13 cellular contexts compared by ENCODE assay signal in genomic region chr3:110419096-110419495, GRCh38.
DNase-seq lines count a peak whose midpoint lies in the region; ATAC-seq and TF ChIP-seq lines count a peak whose summit lies in the region.
"Had no signal": no experiment of that assay in that cellular context is flagged by ENCODE, and none has a peak within 500 bp of the region (broad histone marks: within the 10 kb centered on the region; RNA-seq: fewer than 3 reads in every experiment).

No MANE protein-coding gene starts in this region.

- DNase-seq in H4 (ENCODE audit: low spot score) (peak; percentile 27), PC-3 (peak; percentile 20), erythroblast (lab: John Stamatoyannopoulos, UW) (peak; percentile 3 to 28), DMS 273 treated with DMSO at 0.1 percent for 48 hours (lab: John Stamatoyannopoulos, UW) (no peak), NCI-H1694 (lab: John Stamatoyannopoulos, UW) (no peak), NOMO-1 (lab: John Stamatoyannopoulos, UW; ENCODE audit: unreplicated experiment in 2 of 2) (no peak)
- DNase-seq in T-helper 2 cell treated with Interferon-gamma antibody and Interleukin-4, amounts not matched to agents 5 μg/mL and 100 μg/mL, for 36 hours (ENCODE audit: low spot score) = no peak
- DNase-seq: activated naive CD8-positive, alpha-beta T cell treated with anti-CD3 and anti-CD28 coated beads, Interleukin-2, amount 10 ng/mL, durations not matched to agents 7 days and 5 days; NCI-H1694 treated with DMSO at 0.1 percent for 48 hours; uterus had no signal

- H3K27ac Mint-ChIP-seq in T-helper 2 cell treated with Interferon-gamma antibody and Interleukin-4, amounts not matched to agents 5 μg/mL and 100 μg/mL, for 36 hours = no peak overlapping the region
- H3K27ac Mint-ChIP-seq: activated naive CD8-positive, alpha-beta T cell treated with anti-CD3 and anti-CD28 coated beads, Interleukin-2, amount 10 ng/mL, durations not matched to agents 7 days and 5 days had no signal

- no peak for ATAC-seq in PC-3

- no peaks in the 10 kb centered on the region for H3K9me3 Mint-ChIP-seq in T-helper 2 cell treated with Interferon-gamma antibody and Interleukin-4, amounts not matched to agents 5 μg/mL and 100 μg/mL, for 36 hours
- H3K9me3 Mint-ChIP-seq: activated naive CD8-positive, alpha-beta T cell treated with anti-CD3 and anti-CD28 coated beads, Interleukin-2, amount 10 ng/mL, durations not matched to agents 7 days and 5 days had no signal

- no peaks in the 10 kb centered on the region for H3K36me3 Mint-ChIP-seq in T-helper 2 cell treated with Interferon-gamma antibody and Interleukin-4, amounts not matched to agents 5 μg/mL and 100 μg/mL, for 36 hours (ENCODE audit: low read depth)
- H3K36me3 Mint-ChIP-seq: activated naive CD8-positive, alpha-beta T cell treated with anti-CD3 and anti-CD28 coated beads, Interleukin-2, amount 10 ng/mL, durations not matched to agents 7 days and 5 days had no signal

- no peaks in the 10 kb centered on the region for H4K20me1 ChIP-seq in PC-3 (ENCODE audit: low read length)

- intact Hi-C loops in PC-3 (cut with micrococcal nuclease) = loop anchor here (2.0 kb wide), 1 partner anchor 104 kb away; no protein-coding TSS in a partner anchor

- H3F3A ChIP-seq in PC-3 (ENCODE audit: low read length, unreplicated experiment) = peaks cover 15% of the 10 kb centered on the region

- H3K4me3 ChIP-seq in PC-3 (ENCODE audit: low read length) = no peak overlapping the region
- H3K4me3 ChIP-seq: lung, uterus had no signal

- H3K79me2 ChIP-seq in PC-3 (ENCODE audit: low read length) = no peaks in the 10 kb centered on the region
- H3K79me2 ChIP-seq: parathyroid adenoma had no signal

- no peaks in the 10 kb centered on the region for H3K9me3 ChIP-seq in PC-3 (ENCODE audit: low read length)
- H3K9me3 ChIP-seq: uterus had no signal

- H3K27me3 Mint-ChIP-seq in T-helper 2 cell treated with Interferon-gamma antibody and Interleukin-4, amounts not matched to agents 5 μg/mL and 100 μg/mL, for 36 hours (ENCODE audit: low read depth) = no peaks in the 10 kb centered on the region

- CTCF ChIA-PET in PC-3 (lab: Charles Lee) = no interaction called here

- H3K4me1 Mint-ChIP-seq in T-helper 2 cell treated with Interferon-gamma antibody and Interleukin-4, amounts not matched to agents 5 μg/mL and 100 μg/mL, for 36 hours (ENCODE audit: low read depth) = no peaks in the 10 kb centered on the region
- H3K4me1 Mint-ChIP-seq: activated naive CD8-positive, alpha-beta T cell treated with anti-CD3 and anti-CD28 coated beads, Interleukin-2, amount 10 ng/mL, durations not matched to agents 7 days and 5 days had no signal

- H3K27ac ChIP-seq in 22Rv1 = no peak overlapping the region
- H3K27ac ChIP-seq in PC-3 (ENCODE audit: low read length) = peak overlapping the region; percentile 74
- H3K27ac ChIP-seq: parathyroid adenoma, uterus had no signal

- H3K4me3 Mint-ChIP-seq in T-helper 2 cell treated with Interferon-gamma antibody and Interleukin-4, amounts not matched to agents 5 μg/mL and 100 μg/mL, for 36 hours = no peak overlapping the region
- H3K4me3 Mint-ChIP-seq: activated naive CD8-positive, alpha-beta T cell treated with anti-CD3 and anti-CD28 coated beads, Interleukin-2, amount 10 ng/mL, durations not matched to agents 7 days and 5 days had no signal

- peaks cover 41% of the 10 kb centered on the region for H3K4me1 ChIP-seq in PC-3 (ENCODE audit: insufficient read depth, low read length)
- H3K4me1 ChIP-seq: parathyroid adenoma, uterus had no signal

- H2AFZ ChIP-seq in PC-3 (ENCODE audit: low read length) = peak overlapping the region; percentile 5; the same call in 1 of the 2 replicates
- H2AFZ ChIP-seq: parathyroid adenoma had no signal

- H3K27me3 ChIP-seq in PC-3 (ENCODE audit: low read length) = no peaks in the 10 kb centered on the region
- H3K27me3 ChIP-seq: uterus had no signal

- TF ChIP-seq POLR2A in erythroblast (IDR thresholded peaks at IDR 0.05; ENCODE audit: low read length) = no peak

- H3K9me2 ChIP-seq in PC-3 (replicated peaks; ENCODE audit: low read length) = no peaks in the 10 kb centered on the region

- H3K36me3 ChIP-seq in PC-3 (ENCODE audit: low read depth, low read length) = no peaks in the 10 kb centered on the region
- H3K36me3 ChIP-seq: uterus had no signal

- H3K4me2 ChIP-seq in PC-3 (ENCODE audit: low read length) = peak overlapping the region; percentile 81

- BruUV-seq in PC-3 (replicated peaks; lab: Mats Ljungman, UMichigan) = no TSS peak

- POLR2A ChIA-PET in PC-3 (lab: Charles Lee; ENCODE audit: unreplicated experiment) = no interaction called here

- TF ChIP-seq CTCF in 22Rv1 (IDR thresholded peaks at IDR 0.05) (peak; percentile 17; the same call in 1 of the 2 replicates), PC-3 (conservative IDR thresholded peaks at IDR 0.05; ENCODE audit: low read depth, low read length) (peak; percentile 35; the same call in 1 of the 2 replicates)

- H3K9ac ChIP-seq in PC-3 (ENCODE audit: low read length) = no peak overlapping the region
- H3K9ac ChIP-seq: parathyroid adenoma had no signal

Comparison
In these comparisons a context has a peak if more than half of its experiments do, and no peak if none do; other contexts are left out.
1. DNase-seq: peak in H4 (single experiment), PC-3 (single experiment) and erythroblast (2 of 2); none in DMS 273 treated with DMSO at 0.1 percent for 48 hours (single experiment), T-helper 2 cell treated with Interferon-gamma antibody and Interleukin-4, amounts not matched to agents 5 μg/mL and 100 μg/mL, for 36 hours (single experiment), NCI-H1694 (single experiment) and NOMO-1 (0 of 2).